23 cellular contexts compared by ENCODE assay signal in genomic region chr10:64486149-64486548, GRCh38.
DNase-seq lines count a peak whose midpoint lies in the region; ATAC-seq, FAIRE-seq and TF ChIP-seq lines count a peak whose summit lies in the region.
"Had no signal": no experiment of that assay in that cellular context is flagged by ENCODE, and none has a peak within 500 bp of the region (broad histone marks: within the 10 kb centered on the region; RNA-seq: fewer than 3 reads in every experiment).

No MANE protein-coding gene starts in this region.

- H4K20me1 ChIP-seq in K562 (replicated peaks; ENCODE audit: control insufficient read depth, insufficient read depth, low read length): no peaks in the 10 kb centered on the region

- H3K4me1 Mint-ChIP-seq in activated T-helper 2 cell treated with anti-CD3 and anti-CD28 coated beads, Interferon-gamma antibody, Interleukin-2, Interleukin-4, amounts not matched to agents 10 μg/mL and 5 μg/mL and 100 μg/mL, durations not matched to agents 14 hours and 24 hours and 36 hours (ENCODE audit: low read depth): no peaks in the 10 kb centered on the region
- H3K4me1 Mint-ChIP-seq: activated CD4-positive, alpha-beta T cell treated with anti-CD3 and anti-CD28 coated beads, Interleukin-2, amount 10 ng/mL, durations not matched to agents 7 days and 5 days had no signal

- no peak for TF ChIP-seq EP300 in K562 (IDR thresholded peaks at IDR 0.05; ENCODE audit: low read length)

- no peak overlapping the region for H3K4me3 Mint-ChIP-seq in activated T-helper 2 cell treated with anti-CD3 and anti-CD28 coated beads, Interferon-gamma antibody, Interleukin-2, Interleukin-4, amounts not matched to agents 10 μg/mL and 5 μg/mL and 100 μg/mL, durations not matched to agents 14 hours and 24 hours and 36 hours (ENCODE audit: low read depth)
- H3K4me3 Mint-ChIP-seq: activated CD4-positive, alpha-beta T cell treated with anti-CD3 and anti-CD28 coated beads, Interleukin-2, amount 10 ng/mL, durations not matched to agents 7 days and 5 days; dendritic cell treated with granulocyte-macrophage colony-stimulating factor and Interleukin-4, amounts not matched to agents 40 ng/mL and 50 ng/mL, for 4 days had no signal

- no peaks in the 10 kb centered on the region for H3K9me1 ChIP-seq in K562 (ENCODE audit: control insufficient read depth, insufficient read depth, low read length)

- no peak overlapping the region for H2AFZ ChIP-seq in K562 (ENCODE audit: low read depth, low read length)

- in situ Hi-C loops in ACHN (cut with HindIII; ENCODE audit: low pct_ligation_motif_present, low pct_unique_long_range_greater_than_20kb, low sequenced_read_pairs): no loop called here
- in situ Hi-C loops in K562 (cut with MboI): no loop called here

- no peak for TF ChIP-seq RAD21 in K562 (CRISPR knock-in tag; conservative IDR thresholded peaks at IDR 0.05 in 1 of 2, IDR thresholded peaks at IDR 0.05 in 1 of 2)

- H3K9me3 Mint-ChIP-seq in activated T-helper 2 cell treated with anti-CD3 and anti-CD28 coated beads, Interferon-gamma antibody, Interleukin-2, Interleukin-4, amounts not matched to agents 10 μg/mL and 5 μg/mL and 100 μg/mL, durations not matched to agents 14 hours and 24 hours and 36 hours: peaks cover 4% of the 10 kb centered on the region
- H3K9me3 Mint-ChIP-seq: activated CD4-positive, alpha-beta T cell treated with anti-CD3 and anti-CD28 coated beads, Interleukin-2, amount 10 ng/mL, durations not matched to agents 7 days and 5 days had no signal

- CTCF ChIA-PET in K562 (lab: Yijun Ruan, JAX; ENCODE audit: low intra/inter-chr PET ratio): no interaction called here

- no peaks in the 10 kb centered on the region for H3K4me1 ChIP-seq in K562 (replicated peaks in 1 of 2; ENCODE audit: control insufficient read depth in 2 of 2, insufficient read depth in 2 of 2, low read length in 2 of 2)
- H3K4me1 ChIP-seq: ascending aorta, left ventricle myocardium inferior had no signal

- H3K36me3 Mint-ChIP-seq in activated T-helper 2 cell treated with anti-CD3 and anti-CD28 coated beads, Interferon-gamma antibody, Interleukin-2, Interleukin-4, amounts not matched to agents 10 μg/mL and 5 μg/mL and 100 μg/mL, durations not matched to agents 14 hours and 24 hours and 36 hours (ENCODE audit: low read depth): no peaks in the 10 kb centered on the region

- DNase-seq in ACHN: peak; percentile 34
- DNase-seq in HT1080 (ENCODE audit: low read depth): peak; percentile 42
- no peak for DNase-seq in K562 (ENCODE audit: extremely low read depth in 1 of 4, low spot score in 3 of 4)
- DNase-seq in glomerular visceral epithelial cell (ENCODE audit: extremely low spot score): peak; percentile 60
- no peak for DNase-seq in activated T-helper 2 cell treated with anti-CD3 and anti-CD28 coated beads, Interferon-gamma antibody, Interleukin-2, Interleukin-4, amounts not matched to agents 10 μg/mL and 5 μg/mL and 100 μg/mL, durations not matched to agents 14 hours and 24 hours and 36 hours (ENCODE audit: low spot score)
- DNase-seq in activated effector memory CD4-positive, alpha-beta T cell treated with anti-CD3 and anti-CD28 coated beads, Interleukin-2, amount 50 U/mL, for 16 hours: no peak
- no peak for DNase-seq in H4 (ENCODE audit: low spot score)
- DNase-seq: activated CD4-positive, alpha-beta T cell treated with anti-CD3 and anti-CD28 coated beads, Interleukin-2, amount 10 ng/mL, durations not matched to agents 7 days and 5 days; activated naive CD4-positive, alpha-beta T cell treated with Interleukin-2 at 50 U/mL for 16 hours; DMS153; Kasumi-1; left ventricle myocardium inferior; NCI-H1105; NCI-H2081 treated with DMSO at 0.1 percent for 48 hours; NCI-H510A treated with DMSO at 0.1 percent for 48 hours; stimulated activated CD4-positive, alpha-beta T cell treated with anti-CD3 and anti-CD28 coated beads, Interleukin-4, amount 100 ng/mL, for 24 hours; T-helper 1 cell had no signal

- 11% methylated on average over 2 of the region's 2 CpGs for whole genome bisulfite sequencing in K562 (ENCODE audit: insufficient coverage, low coverage, missing lambda C conversion rate)

- H3K36me3 ChIP-seq in K562 (ENCODE audit: control insufficient read depth, insufficient read depth, low read length): no peaks in the 10 kb centered on the region
- H3K36me3 ChIP-seq: ascending aorta, left ventricle myocardium inferior had no signal

- BruUV-seq in K562 (replicated peaks; lab: Mats Ljungman, UMichigan): no TSS peak

- no peaks in the 10 kb centered on the region for H3K79me2 ChIP-seq in K562 (ENCODE audit: control insufficient read depth, insufficient read depth, low read length)

- POLR2A ChIA-PET in K562 (lab: Yijun Ruan, JAX): no interaction called here

- no peak overlapping the region for H3K27ac Mint-ChIP-seq in activated T-helper 2 cell treated with anti-CD3 and anti-CD28 coated beads, Interferon-gamma antibody, Interleukin-2, Interleukin-4, amounts not matched to agents 10 μg/mL and 5 μg/mL and 100 μg/mL, durations not matched to agents 14 hours and 24 hours and 36 hours
- H3K27ac Mint-ChIP-seq: activated CD4-positive, alpha-beta T cell treated with anti-CD3 and anti-CD28 coated beads, Interleukin-2, amount 10 ng/mL, durations not matched to agents 7 days and 5 days; dendritic cell treated with granulocyte-macrophage colony-stimulating factor and Interleukin-4, amounts not matched to agents 40 ng/mL and 50 ng/mL, for 4 days had no signal

- intact Hi-C loops in K562 (cut with micrococcal nuclease): no loop called here
- intact Hi-C loops in activated T-helper 2 cell treated with anti-CD3 and anti-CD28 coated beads, Interferon-gamma antibody, Interleukin-2, Interleukin-4, amounts not matched to agents 10 μg/mL and 5 μg/mL and 100 μg/mL, durations not matched to agents 14 hours and 24 hours and 36 hours (cut with micrococcal nuclease): no loop called here

- no peak for TF ChIP-seq CTCF in K562 (IDR thresholded peaks at IDR 0.05 in 2 of 3, conservative IDR thresholded peaks at IDR 0.05 in 1 of 3; ENCODE audit: insufficient read depth in 2 of 3, low read depth in 1 of 3, low read length in 3 of 3)

- no peak overlapping the region for H3K4me2 ChIP-seq in K562 (ENCODE audit: insufficient read depth, low read length)
- H3K4me2 ChIP-seq: smooth muscle cell had no signal

- no peaks in the 10 kb centered on the region for H3K9me3 ChIP-seq in K562 (replicated peaks; ENCODE audit: control insufficient read depth, insufficient read depth, low read depth, low read length)
- H3K9me3 ChIP-seq: ascending aorta had no signal

- H3K4me3 ChIP-seq in K562: no peak overlapping the region
- H3K4me3 ChIP-seq: ascending aorta, left ventricle myocardium inferior, smooth muscle cell had no signal

- TF ChIP-seq POLR2A in K562 (conservative IDR thresholded peaks at IDR 0.05): no peak

- no peak for ATAC-seq in K562
- ATAC-seq in HG02884 (IDR thresholded peaks at IDR 0.05; ENCODE audit: unreplicated experiment): no peak
- ATAC-seq: Right ventricle myocardium inferior had no signal

- no peaks in the 10 kb centered on the region for H3K27me3 ChIP-seq in K562 (ENCODE audit: control insufficient read depth in 2 of 2, insufficient read depth in 2 of 2, low read length in 2 of 2)
- H3K27me3 ChIP-seq: ascending aorta had no signal

- H3K27ac ChIP-seq in K562 (ENCODE audit: extremely low read depth, low read depth, low read length): no peak overlapping the region
- H3K27ac ChIP-seq: ascending aorta, left ventricle myocardium inferior had no signal

- no peaks in the 10 kb centered on the region for H3K27me3 Mint-ChIP-seq in activated T-helper 2 cell treated with anti-CD3 and anti-CD28 coated beads, Interferon-gamma antibody, Interleukin-2, Interleukin-4, amounts not matched to agents 10 μg/mL and 5 μg/mL and 100 μg/mL, durations not matched to agents 14 hours and 24 hours and 36 hours (ENCODE audit: low read depth)
- H3K27me3 Mint-ChIP-seq: activated CD4-positive, alpha-beta T cell treated with anti-CD3 and anti-CD28 coated beads, Interleukin-2, amount 10 ng/mL, durations not matched to agents 7 days and 5 days; dendritic cell treated with granulocyte-macrophage colony-stimulating factor and Interleukin-4, amounts not matched to agents 40 ng/mL and 50 ng/mL, for 4 days had no signal

- H3K9ac ChIP-seq in K562 (ENCODE audit: insufficient read depth in 1 of 2, low read depth in 2 of 2, low read length in 2 of 2): no peak overlapping the region

- FAIRE-seq in K562 (lab: Jason Lieb, UNC): no peak
- FAIRE-seq: A204.1 had no signal

TF ChIP-seq in K562, 482 proteins besides CTCF, POLR2A, EP300 and RAD21:
- TF ChIP-seq SMARCE1 (IDR thresholded peaks at IDR 0.05): no peak
- no peak for TF ChIP-seq ETS2 (tag; IDR thresholded peaks at IDR 0.05; ENCODE audit: borderline replicate concordance, poor library complexity, severe bottlenecking)
- TF ChIP-seq, protein P1, sequence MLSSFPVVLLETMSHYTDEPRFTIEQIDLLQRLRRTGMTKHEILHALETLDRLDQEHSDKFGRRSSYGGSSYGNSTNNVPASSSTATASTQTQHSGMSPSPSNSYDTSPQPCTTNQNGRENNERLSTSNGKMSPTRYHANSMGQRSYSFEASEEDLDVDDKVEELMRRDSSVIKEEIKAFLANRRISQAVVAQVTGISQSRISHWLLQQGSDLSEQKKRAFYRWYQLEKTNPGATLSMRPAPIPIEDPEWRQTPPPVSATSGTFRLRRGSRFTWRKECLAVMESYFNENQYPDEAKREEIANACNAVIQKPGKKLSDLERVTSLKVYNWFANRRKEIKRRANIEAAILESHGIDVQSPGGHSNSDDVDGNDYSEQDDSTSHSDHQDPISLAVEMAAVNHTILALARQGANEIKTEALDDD (IDR thresholded peaks at IDR 0.05): 0 out of 2 replicates have a peak, but pooled peaks have one; percentile 38
- TF ChIP-seq MEF2D (tag; conservative IDR thresholded peaks at IDR 0.05; ENCODE audit: low read depth): no peak
TF ChIP-seq in K562: peak in this region for 1.

Comparison
In these comparisons a context has a peak if more than half of its experiments do, and no peak if none do; other contexts are left out.
1. DNase-seq: peak in ACHN (single experiment), HT1080 (single experiment) and glomerular visceral epithelial cell (single experiment); none in K562 (0 of 4), activated T-helper 2 cell treated with anti-CD3 and anti-CD28 coated beads, Interferon-gamma antibody, Interleukin-2, Interleukin-4, amounts not matched to agents 10 μg/mL and 5 μg/mL and 100 μg/mL, durations not matched to agents 14 hours and 24 hours and 36 hours (single experiment), activated effector memory CD4-positive, alpha-beta T cell treated with anti-CD3 and anti-CD28 coated beads, Interleukin-2, amount 50 U/mL, for 16 hours (single experiment) and H4 (single experiment).